ENCODE assay signal across 14 cellular contexts in genomic region chr5:14488697-14489096, GRCh38.
"Had no signal": no experiment of that assay in that cellular context is flagged by ENCODE, and none has a peak within 500 bp of the region (broad histone marks: within the 10 kb centered on the region; RNA-seq: fewer than 3 reads in every experiment).

No MANE protein-coding gene starts in this region.

- ATAC-seq: activated CD8-positive, alpha-beta memory T cell treated with anti-CD3 and anti-CD28 coated beads, Interleukin-2, amount 10 ng/mL, durations not matched to agents 7 days and 5 days; activated T-cell treated with anti-CD3 and anti-CD28 coated beads, Interleukin-2, amount 50 U/mL, for 4 hours had no signal

- H3K27me3 Mint-ChIP-seq: activated CD8-positive, alpha-beta memory T cell treated with anti-CD3 and anti-CD28 coated beads, Interleukin-2, amount 10 ng/mL, durations not matched to agents 7 days and 5 days had no signal

- H3K27ac ChIP-seq: cardiac muscle cell, epithelial cell of prostate had no signal

- H3K4me1 Mint-ChIP-seq: nephron had no signal

- H3K9me3 Mint-ChIP-seq: nephron; T-helper 1 cell treated with Interleukin-12 subunit alpha and Interleukin-12 subunit beta and Interleukin-4 antibody, amounts not matched to agents 30 μg/mL and 1 μg/mL, for 36 hours had no signal

- H3K4me3 Mint-ChIP-seq: activated CD8-positive, alpha-beta memory T cell treated with anti-CD3 and anti-CD28 coated beads, Interleukin-2, amount 10 ng/mL, durations not matched to agents 7 days and 5 days; activated T-cell treated with anti-CD3 and anti-CD28 coated beads, Interleukin-2, amount 50 U/mL, for 4 hours; nephron; T-helper 1 cell treated with Interleukin-12 subunit alpha and Interleukin-12 subunit beta and Interleukin-4 antibody, amounts not matched to agents 30 μg/mL and 1 μg/mL, for 36 hours had no signal

- H3K27ac Mint-ChIP-seq: activated CD8-positive, alpha-beta memory T cell treated with anti-CD3 and anti-CD28 coated beads, Interleukin-2, amount 10 ng/mL, durations not matched to agents 7 days and 5 days; nephron; T-helper 1 cell treated with Interleukin-12 subunit alpha and Interleukin-12 subunit beta and Interleukin-4 antibody, amounts not matched to agents 30 μg/mL and 1 μg/mL, for 36 hours had no signal

- DNase-seq: activated CD4-positive, alpha-beta T cell treated with anti-CD3 and anti-CD28 coated beads, Interleukin-2, amount 50 U/mL, for 48 hours; activated CD8-positive, alpha-beta memory T cell treated with anti-CD3 and anti-CD28 coated beads, Interleukin-2, amount 10 ng/mL, durations not matched to agents 7 days and 5 days; activated gamma-delta T cell; activated T-cell treated with anti-CD3 and anti-CD28 coated beads, Interleukin-2, amount 50 U/mL, for 4 hours; effector CD8-positive, alpha-beta T cell; hypothalamus; stimulated activated CD4-positive, alpha-beta T cell treated with anti-CD3 and anti-CD28 coated beads, Interleukin-15, amount 100 ng/mL, for 24 hours; stimulated activated CD4-positive, alpha-beta T cell treated with anti-CD3 and anti-CD28 coated beads, Interleukin-4, amount 100 ng/mL, for 24 hours had no signal

- H3K4me3 ChIP-seq: cardiac muscle cell, coronary artery, lung had no signal
